In genomic region chr18:35040988-35041751, GRCh38 we compare ENCODE assay signal across 8 cellular contexts. TPM values are rescaled to one million over a fixed set of nuclear protein-coding genes. Genes with fewer than 3 reads are reported as not detected.
DNase-seq lines count a peak whose midpoint lies in the region; ATAC-seq and TF ChIP-seq lines count a peak whose summit lies in the region.

Gene MAPRE2, plus strand, starts transcription at chr18:35041413. Its CDS starts 127 bp downstream, at chr18:35041540.

- TF ChIP-seq CTCF in GM12875 (IDR thresholded peaks at IDR 0.05; ENCODE audit: borderline replicate concordance, insufficient read depth, low read depth, low read length) (no peak), type B pancreatic cell (conservative IDR thresholded peaks at IDR 0.05) (no peak)

- peak within 1 kb of the TSS; percentile 90 for H3K27ac Mint-ChIP-seq in type B pancreatic cell

- no peaks in the 10 kb centered on the region for H3K9me3 Mint-ChIP-seq in type B pancreatic cell

- 0% methylated on average over 52 of the region's 52 CpGs for WGBS in adipose tissue, 3 donors

- H3K4me3 Mint-ChIP-seq in type B pancreatic cell: peak within 1 kb of the TSS; percentile 96

- no peaks in the 10 kb centered on the region for H3K27me3 Mint-ChIP-seq in type B pancreatic cell

- peak; percentile 91 for ATAC-seq in HG02798 (IDR thresholded peaks at IDR 0.05; ENCODE audit: poor library complexity, unreplicated experiment)

- H3K4me1 Mint-ChIP-seq in type B pancreatic cell (ENCODE audit: unreplicated experiment): peaks cover 34% of the 10 kb centered on the region

- no peaks in the 10 kb centered on the region for H3K36me3 Mint-ChIP-seq in type B pancreatic cell

- intact Hi-C loops in cardiac septum (cut with DNase I): loop anchor here (5.0 kb wide), 3 partner anchors 36 to 76 kb away; no protein-coding TSS in a partner anchor

- DNase-seq in NCI-H1436 (lab: John Stamatoyannopoulos, UW) (peak; percentile 98), T follicular helper cell (ENCODE audit: low read depth) (peak; percentile 99), cardiac septum (ENCODE audit: low spot score) (peak; percentile 100), pons (ENCODE audit: low spot score) (peak; percentile 97), type B pancreatic cell (ENCODE audit: extremely low spot score, unreplicated experiment) (peak; percentile 99)

- peak within 1 kb of the TSS; percentile 7 for H3K27ac ChIP-seq in adipose tissue (ENCODE audit: low read depth, low read length)

- peak within 1 kb of the TSS; percentile 92 for H3K4me3 ChIP-seq in GM12875 (ENCODE audit: low read depth, low read length)

RNA-seq across cellular contexts. Expression of gene MAPRE2, which starts in this region (rescaled TPM):
- polyA plus RNA-seq in adipose tissue: 10 to 100 TPM in 2 of 3 donors, 1 to 10 TPM in 1; 7.2 to 17.1 (median 10.8) TPM
- total RNA-seq in cardiac septum (164 TPM), type B pancreatic cell (ENCODE audit: low replicate concordance) (20.8 and 28.0 TPM in 2 replicates)

Comparison
In these comparisons a context has a peak if more than half of its experiments do, and no peak if none do; other contexts are left out.
1. Peak in every context shown above with its lines: DNase-seq, ATAC-seq, H3K4me3 ChIP-seq and H3K27ac ChIP-seq.